8 cellular contexts compared by ENCODE assay signal in genomic region chr19:47141252-47141651, GRCh38. TPM values are rescaled to one million over a fixed set of nuclear protein-coding genes. Genes with fewer than 3 reads are reported as not detected.
DNase-seq lines count a peak whose midpoint lies in the region; ATAC-seq, FAIRE-seq and TF ChIP-seq lines count a peak whose summit lies in the region.
"Not testable (repeated sequence)": the region's sequence is repeated elsewhere in the genome, so short reads cannot be mapped to it uniquely, and the experiment has no call there.

No MANE protein-coding gene starts in this region.

- H3K4me3 ChIP-seq in BJ (ENCODE audit: low read depth, low read length); brain microvascular endothelial cell (ENCODE audit: low read depth, low read length); gastroesophageal sphincter: not testable (repeated sequence)

- H3K9me3 Mint-ChIP-seq in activated T-cell treated with anti-CD3 and anti-CD28 coated beads, Interleukin-2, amount 50 U/mL, for 24 hours; stimulated activated memory B cell treated with anti-CD40 and anti-IgM and Interleukin-4, amounts not matched to agents 10 μg/mL and 1 μg/mL and 100 μg/mL, for 72 hours: not testable (repeated sequence)

- DNase-seq in BJ (ENCODE audit: low read depth), result peak; percentile 60
- DNase-seq in H54 (ENCODE audit: insufficient read length, low spot score), result peak; percentile 24
- DNase-seq in RCC 7860 (ENCODE audit: low spot score), result peak; percentile 48
- not testable (repeated sequence) for DNase-seq in activated T-cell treated with anti-CD3 and anti-CD28 coated beads, Interleukin-2, amount 50 U/mL, for 24 hours
- peak; percentile 64 for DNase-seq in brain microvascular endothelial cell
- DNase-seq in myocyte (ENCODE audit: low read depth), result peak; percentile 54

- peak overlapping the region; percentile 7 for H3K27ac Mint-ChIP-seq in activated T-cell treated with anti-CD3 and anti-CD28 coated beads, Interleukin-2, amount 50 U/mL, for 24 hours
- peak overlapping the region; percentile 10 for H3K27ac Mint-ChIP-seq in stimulated activated memory B cell treated with anti-CD40 and anti-IgM and Interleukin-4, amounts not matched to agents 10 μg/mL and 1 μg/mL and 100 μg/mL, for 72 hours

- FAIRE-seq in H54 (lab: Jason Lieb, UNC); RCC 7860 (lab: Jason Lieb, UNC): not testable (repeated sequence)

- POLR2A ChIA-PET in BJ (lab: Charles Lee), result not testable (repeated sequence)

- not testable (repeated sequence) for TF ChIP-seq EP300 in gastroesophageal sphincter (IDR thresholded peaks at IDR 0.05)

- H3K36me3 ChIP-seq in BJ (ENCODE audit: control insufficient read depth, insufficient read depth, low read length) (peaks cover 11% of the 10 kb centered on the region), brain microvascular endothelial cell (replicated peaks) (peaks cover 21% of the 10 kb centered on the region), gastroesophageal sphincter (peaks cover 0 to 37% of the 10 kb centered on the region in 2 donors)

- 55% methylated on average over 7 of the region's 7 CpGs; no CpG with 5 or more reads in 1 of the 2 donors for WGBS in gastroesophageal sphincter (ENCODE audit: low coverage in 1 of 2), 2 donors

- TF ChIP-seq POLR2A in H54 (IDR thresholded peaks at IDR 0.05; ENCODE audit: low read depth, low read length); gastroesophageal sphincter (IDR thresholded peaks at IDR 0.05): not testable (repeated sequence)

- TF ChIP-seq CTCF in BJ (IDR thresholded peaks at IDR 0.05; ENCODE audit: insufficient read depth, low read depth, low read length); brain microvascular endothelial cell (IDR thresholded peaks at IDR 0.05; ENCODE audit: low read depth, low read length, missing control alignments); gastroesophageal sphincter (IDR thresholded peaks at IDR 0.05): not testable (repeated sequence)

- not testable (repeated sequence) for H3K27me3 Mint-ChIP-seq in activated T-cell treated with anti-CD3 and anti-CD28 coated beads, Interleukin-2, amount 50 U/mL, for 24 hours; stimulated activated memory B cell treated with anti-CD40 and anti-IgM and Interleukin-4, amounts not matched to agents 10 μg/mL and 1 μg/mL and 100 μg/mL, for 72 hours

- not testable (repeated sequence) for H3K4me3 Mint-ChIP-seq in activated T-cell treated with anti-CD3 and anti-CD28 coated beads, Interleukin-2, amount 50 U/mL, for 24 hours; stimulated activated memory B cell treated with anti-CD40 and anti-IgM and Interleukin-4, amounts not matched to agents 10 μg/mL and 1 μg/mL and 100 μg/mL, for 72 hours

- H3K4me1 Mint-ChIP-seq in activated T-cell treated with anti-CD3 and anti-CD28 coated beads, Interleukin-2, amount 50 U/mL, for 24 hours (ENCODE audit: low read depth), result peaks cover 55% of the 10 kb centered on the region
- peaks cover 27% of the 10 kb centered on the region for H3K4me1 Mint-ChIP-seq in stimulated activated memory B cell treated with anti-CD40 and anti-IgM and Interleukin-4, amounts not matched to agents 10 μg/mL and 1 μg/mL and 100 μg/mL, for 72 hours

- peak; percentile 66 for ATAC-seq in gastroesophageal sphincter
- ATAC-seq in stimulated activated memory B cell treated with anti-CD40 and anti-IgM and Interleukin-4, amounts not matched to agents 10 μg/mL and 1 μg/mL and 100 μg/mL, for 72 hours, result not testable (repeated sequence)

- peaks cover 84% of the 10 kb centered on the region for H3K36me3 Mint-ChIP-seq in activated T-cell treated with anti-CD3 and anti-CD28 coated beads, Interleukin-2, amount 50 U/mL, for 24 hours (ENCODE audit: low read depth)
- peaks cover 39% of the 10 kb centered on the region for H3K36me3 Mint-ChIP-seq in stimulated activated memory B cell treated with anti-CD40 and anti-IgM and Interleukin-4, amounts not matched to agents 10 μg/mL and 1 μg/mL and 100 μg/mL, for 72 hours

- H3K27me3 ChIP-seq in BJ (ENCODE audit: control insufficient read depth, insufficient read depth, low read length); brain microvascular endothelial cell (replicated peaks); gastroesophageal sphincter: not testable (repeated sequence)

- peaks cover 0 to 48% (median 2%) of the 10 kb centered on the region in 3 donors for H3K4me1 ChIP-seq in gastroesophageal sphincter

- H3K9me3 ChIP-seq in gastroesophageal sphincter, result not testable (repeated sequence)

- in situ Hi-C loops in brain microvascular endothelial cell (cut with HindIII; ENCODE audit: low pct_ligation_motif_present, low sequenced_read_pairs), result not testable (repeated sequence)

- CTCF ChIA-PET in BJ (lab: Yijun Ruan, JAX), result interaction anchor here (0.7 to 23.3 kb wide), 6 partner anchors 9 to 250 kb away, joined by 3 to 339 read pairs (median 4); partner anchors contain the start of gene SAE1

- H3K27ac ChIP-seq in brain microvascular endothelial cell, result not testable (repeated sequence)
- peak overlapping the region in 3 of 4 donors; percentile 9 to 84 (median 71) for H3K27ac ChIP-seq in gastroesophageal sphincter

RNA-seq across cellular contexts. Expression of gene SAE1, which starts 10.6 kb away (rescaled TPM):
- polyA plus RNA-seq in BJ (2011; rRNA removed), result 138 and 156 TPM in 2 replicates
- 50.1 and 64.5 TPM in 2 replicates for polyA minus RNA-seq in BJ (2011; rRNA and poly(A)+ RNA removed)
- total RNA-seq in gastroesophageal sphincter (100 to 1,000 TPM; 134 to 157 (median 153) TPM), myocyte (144 and 177 TPM in 2 replicates)
- 104 TPM for polyA plus RNA-seq in myocyte (2012)

RNA-seq across cellular contexts. Expression of gene ZC3H4, which starts 27.7 kb away (rescaled TPM):
- 3.3 and 4.3 TPM in 2 replicates for polyA plus RNA-seq in BJ (2011; rRNA removed)
- polyA minus RNA-seq in BJ (2011; rRNA and poly(A)+ RNA removed), result 7.1 and 10.1 TPM in 2 replicates
- total RNA-seq in gastroesophageal sphincter, result 10 to 100 TPM; 22.5 to 28.7 (median 24.9) TPM
- total RNA-seq in myocyte, result 10.1 and 11.3 TPM in 2 replicates
- polyA plus RNA-seq in myocyte (2012), result 19.4 TPM
